In the genomic region with DNA sequence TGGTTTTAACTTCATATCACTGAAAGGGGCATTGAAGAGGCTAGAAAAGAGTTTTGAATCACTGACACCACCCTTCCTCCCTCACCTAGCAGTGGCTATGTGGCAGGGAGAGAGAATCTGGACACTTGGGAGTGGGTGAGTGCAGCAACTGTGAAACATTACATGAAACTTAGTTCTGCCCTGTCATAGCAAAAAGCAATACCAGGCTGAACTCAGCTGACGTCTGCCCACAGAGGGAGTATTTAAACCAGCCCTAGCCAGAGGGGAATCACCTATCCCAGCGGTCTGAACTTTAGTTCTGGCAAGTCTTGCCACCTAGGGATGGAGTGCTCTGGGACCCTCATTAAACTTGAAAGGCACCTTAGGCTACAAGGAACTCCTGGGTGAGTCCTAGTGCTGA, we compare ENCODE assay signal across 25 cellular contexts. TPM values are rescaled to one million over a fixed set of nuclear protein-coding genes. Genes with fewer than 3 reads are reported as not detected.
"Had no signal": no experiment of that assay in that cellular context is flagged by ENCODE, and none has a peak within 500 bp of the region (broad histone marks: within the 10 kb centered on the region; RNA-seq: fewer than 3 reads in every experiment).

No MANE protein-coding gene starts in this region.

- H3K9me3 ChIP-seq: mucosa of descending colon, ovary, right lobe of liver, suprapubic skin, thoracic aorta had no signal

- H3K4me3 Mint-ChIP-seq: naive thymus-derived CD4-positive, alpha-beta T cell; natural killer cell treated with Interleukin-12 subunit alpha and Interleukin-12 subunit beta and Interleukin-15 and Interleukin-18, amount 100 ng/mL, for 72 hours; stimulated activated naive CD8-positive, alpha-beta T cell treated with anti-CD3 and anti-CD28 coated beads, Interleukin-15, Interleukin-2, amounts not matched to agents 100 ng/mL and 50 ng/mL, for 24 hours; type B pancreatic cell had no signal

- ATAC-seq: mucosa of descending colon; naive thymus-derived CD4-positive, alpha-beta T cell; right lobe of liver had no signal

- H3K36me3 ChIP-seq: left ventricle myocardium inferior, ovary, right atrium auricular region, right lobe of liver, suprapubic skin, thoracic aorta, tibial artery, uterus had no signal

- H3K4me1 Mint-ChIP-seq: naive thymus-derived CD4-positive, alpha-beta T cell had no signal

- H3K27me3 Mint-ChIP-seq: progenitor cell of endocrine pancreas, type B pancreatic cell had no signal

- H3K27ac Mint-ChIP-seq: naive thymus-derived CD4-positive, alpha-beta T cell; natural killer cell treated with Interleukin-12 subunit alpha and Interleukin-12 subunit beta and Interleukin-15 and Interleukin-18, amount 100 ng/mL, for 72 hours; progenitor cell of endocrine pancreas; stimulated activated naive CD8-positive, alpha-beta T cell treated with anti-CD3 and anti-CD28 coated beads, Interleukin-15, Interleukin-2, amounts not matched to agents 100 ng/mL and 50 ng/mL, for 24 hours; type B pancreatic cell had no signal

- H3K9me3 Mint-ChIP-seq: natural killer cell treated with Interleukin-12 subunit alpha and Interleukin-12 subunit beta and Interleukin-15 and Interleukin-18, amount 100 ng/mL, for 72 hours; type B pancreatic cell had no signal

- DNase-seq: hypothalamus; islet precursor cell; left ventricle myocardium inferior; midbrain; mucosa of descending colon; naive thymus-derived CD4-positive, alpha-beta T cell; ovary; right lobe of liver; stimulated activated CD4-positive, alpha-beta T cell treated with anti-CD3 and anti-CD28 coated beads, Interleukin-1b, Interleukin-23, amount 100 ng/mL, for 48 hours; stimulated activated CD4-positive, alpha-beta T cell treated with anti-CD3 and anti-CD28 coated beads, Interleukin-2, amount 100 ng/mL, for 48 hours; stimulated activated CD4-positive, alpha-beta T cell treated with anti-CD3 and anti-CD28 coated beads, Interleukin-4, amount 100 ng/mL, for 4 hours; stimulated activated CD8-positive, alpha-beta memory T cell treated with anti-CD3 and anti-CD28 coated beads, Interleukin-4, amount 100 ng/mL, for 48 hours; stimulated activated naive CD4-positive, alpha-beta T cell; tibial artery; uterus had no signal

- H3K36me3 Mint-ChIP-seq: natural killer cell treated with Interleukin-12 subunit alpha and Interleukin-12 subunit beta and Interleukin-15 and Interleukin-18, amount 100 ng/mL, for 72 hours; type B pancreatic cell had no signal

- H3K4me2 ChIP-seq: smooth muscle cell had no signal

- H3K27ac ChIP-seq: left ventricle myocardium inferior, ovary, right atrium auricular region, right lobe of liver, suprapubic skin, thoracic aorta, tibial artery, uterus had no signal

- H3K27me3 ChIP-seq: ovary, right atrium auricular region, right lobe of liver, suprapubic skin, tibial artery, uterus had no signal

- H3K4me3 ChIP-seq: left ventricle myocardium inferior, lung, mucosa of descending colon, ovary, right atrium auricular region, right lobe of liver, smooth muscle cell, suprapubic skin, thoracic aorta, tibial artery, uterus had no signal

- H3K4me1 ChIP-seq: left ventricle myocardium inferior, right atrium auricular region, right lobe of liver, suprapubic skin, tibial artery, uterus had no signal

RNA-seq across cellular contexts. Expression of gene UNC79, which starts 20.7 kb away (rescaled TPM):
- total RNA-seq: ureter had no signal
- polyA plus RNA-seq: naive thymus-derived CD4-positive, alpha-beta T cell had no signal
